ENCODE assay signal across 26 cellular contexts in genomic region chr6:4714961-4715501, GRCh38.
A peak's percentile ranks its signal among the peaks of the same experiment; 100 is the strongest.
DNase-seq lines count a peak whose midpoint lies in the region; TF ChIP-seq lines count a peak whose summit lies in the region.
"Had no signal": no experiment of that assay in that cellular context is flagged by ENCODE, and none has a peak within 500 bp of the region (broad histone marks: within the 10 kb centered on the region; RNA-seq: fewer than 3 reads in every experiment).

No MANE protein-coding gene starts in this region.

- peak; percentile 24 for DNase-seq in Daoy (ENCODE audit: low read depth)
- DNase-seq in HT1080 (ENCODE audit: low read depth), result peak; percentile 16
- DNase-seq in mammary epithelial cell, result peak; percentile 42
- DNase-seq in kidney tubule cell (ENCODE audit: low spot score), result peak; percentile 30
- DNase-seq in lower leg skin (ENCODE audit: low spot score in 2 of 2), result no peak
- DNase-seq in NOMO-1 treated with DMSO at 0.1 percent for 48 hours (lab: John Stamatoyannopoulos, UW; ENCODE audit: unreplicated experiment), result no peak
- no peak for DNase-seq in HT-29 (ENCODE audit: low spot score)
- DNase-seq in CD1c-positive myeloid dendritic cell (ENCODE audit: extremely low spot score), result no peak
- DNase-seq: activated CD8-positive, alpha-beta memory T cell treated with anti-CD3 and anti-CD28 coated beads for 24 hours; activated effector memory CD4-positive, alpha-beta T cell treated with Interleukin-2 at 50 U/mL for 16 hours; activated naive CD8-positive, alpha-beta T cell treated with anti-CD3 and anti-CD28 coated beads for 36 hours; activated T-cell treated with anti-CD3 and anti-CD28 coated beads for 4 hours; anterior cingulate cortex; DMS153; left ventricle myocardium superior; midbrain; MM.1S; naive B cell; NCI-H1105 treated with DMSO at 0.1 percent for 48 hours; NCI-H187 treated with DMSO at 0.1 percent for 48 hours; NCI-H510A treated with DMSO at 0.1 percent for 48 hours; Right ventricle myocardium superior; stimulated activated CD4-positive, alpha-beta T cell treated with anti-CD3 and anti-CD28 coated beads, Interleukin-12 subunit alpha, Interleukin-12 subunit beta, amount 100 ng/mL, for 4 hours; stimulated activated CD4-positive, alpha-beta T cell treated with anti-CD3 and anti-CD28 coated beads, Interleukin-4, amount 100 ng/mL, for 1 hour; transverse colon had no signal

- no TSS peak for BruUV-seq in mammary epithelial cell (replicated peaks; lab: Mats Ljungman, UMichigan)

- no peak for TF ChIP-seq CTCF in mammary epithelial cell (conservative IDR thresholded peaks at IDR 0.05 in 1 of 2, IDR thresholded peaks at IDR 0.05 in 1 of 2; ENCODE audit: extremely low read depth in 1 of 2, insufficient read depth in 1 of 2, low read depth in 1 of 2, low read length in 2 of 2)
- TF ChIP-seq CTCF in lower leg skin (IDR thresholded peaks at IDR 0.05), result no peak

- in situ Hi-C loops in mammary epithelial cell (cut with MboI; ENCODE audit: low sequenced_read_pairs in 2 of 2), result no loop called here

- no peaks in the 10 kb centered on the region for H3K4me1 ChIP-seq in mammary epithelial cell (ENCODE audit: insufficient read depth, low read length)
- H3K4me1 ChIP-seq: transverse colon had no signal

- 66% methylated on average over 8 of the region's 8 CpGs for WGBS in mammary epithelial cell (ENCODE audit: low coverage, missing lambda C conversion rate)
- WGBS in lower leg skin, 2 donors, result 56 to 72% methylated on average over 8 of the region's 8 CpGs

- no peak for TF ChIP-seq POLR2A in lower leg skin (IDR thresholded peaks at IDR 0.05)

- CTCF ChIA-PET in mammary epithelial cell (lab: Charles Lee; ENCODE audit: low non-redundant PET), result no interaction called here

- no peaks in the 10 kb centered on the region for H3K36me3 ChIP-seq in mammary epithelial cell (ENCODE audit: insufficient read depth, low read length)
- H3K36me3 ChIP-seq: cardiac muscle cell, transverse colon had no signal

- no peaks in the 10 kb centered on the region for H3K79me2 ChIP-seq in mammary epithelial cell (ENCODE audit: insufficient read depth, low read length)

- intact Hi-C loops in mammary epithelial cell (cut with micrococcal nuclease) (no loop called here), lower leg skin (cut with DNase I; ENCODE audit: low total_unique reads) (no loop called here)

- no peak overlapping the region for H3K27ac ChIP-seq in mammary epithelial cell (ENCODE audit: insufficient read depth, low read depth, low read length)
- H3K27ac ChIP-seq: cardiac muscle cell had no signal

- H3K4me3 ChIP-seq in mammary epithelial cell (replicated peaks in 1 of 3; ENCODE audit: insufficient read depth in 1 of 3, low read depth in 2 of 3, low read length in 3 of 3) (no peak overlapping the region), lower leg skin (ENCODE audit: low read depth, poor library complexity, severe bottlenecking) (no peak overlapping the region)
- H3K4me3 ChIP-seq: cardiac muscle cell, transverse colon had no signal

- no peaks in the 10 kb centered on the region for H4K20me1 ChIP-seq in mammary epithelial cell (ENCODE audit: insufficient read depth, low read length)

- peak overlapping the region; percentile 43 for H2AFZ ChIP-seq in mammary epithelial cell (ENCODE audit: low read depth, low read length)

- H3K9me3 ChIP-seq in mammary epithelial cell (replicated peaks; ENCODE audit: insufficient read depth, low read length), result no peaks in the 10 kb centered on the region
- H3K9me3 ChIP-seq: transverse colon had no signal

- H3K4me2 ChIP-seq in mammary epithelial cell (ENCODE audit: insufficient read depth, low read depth, low read length), result no peak overlapping the region

- H3K9ac ChIP-seq in mammary epithelial cell (ENCODE audit: insufficient read depth, low read length), result no peak overlapping the region

- dilution Hi-C loops in mammary epithelial cell (cut with HindIII; ENCODE audit: low sequenced_read_pairs), result no loop called here

- no peaks in the 10 kb centered on the region for H3K27me3 ChIP-seq in mammary epithelial cell (ENCODE audit: insufficient read depth, low read length)
- H3K27me3 ChIP-seq: cardiac muscle cell, transverse colon had no signal

Comparison
In these comparisons a context has a peak if more than half of its experiments do, and no peak if none do; other contexts are left out.
1. DNase-seq: peak in Daoy (single experiment), HT1080 (single experiment), mammary epithelial cell (single experiment) and kidney tubule cell (single experiment); none in lower leg skin (0 of 2), NOMO-1 treated with DMSO at 0.1 percent for 48 hours (single experiment), HT-29 (single experiment) and CD1c-positive myeloid dendritic cell (single experiment).